Comparison of ENCODE assay signal across 18 cellular contexts in genomic region chr2:120747706-120748105, GRCh38. TPM values are rescaled to one million over a fixed set of nuclear protein-coding genes. Genes with fewer than 3 reads are reported as not detected.
DNase-seq lines count a peak whose midpoint lies in the region; ATAC-seq, FAIRE-seq and TF ChIP-seq lines count a peak whose summit lies in the region.
"Had no signal": no experiment of that assay in that cellular context is flagged by ENCODE, and none has a peak within 500 bp of the region (broad histone marks: within the 10 kb centered on the region; RNA-seq: fewer than 3 reads in every experiment).

No MANE protein-coding gene starts in this region.

- peaks cover 100% of the 10 kb centered on the region for H3K79me2 ChIP-seq in astrocyte (ENCODE audit: insufficient read depth, low read length)
- H3K79me2 ChIP-seq in neural cell (replicated peaks; ENCODE audit: insufficient read depth, low read length) = peaks cover 77% of the 10 kb centered on the region

- H3K36me3 ChIP-seq in astrocyte (ENCODE audit: insufficient read depth, low read length) = no peaks in the 10 kb centered on the region
- no peaks in the 10 kb centered on the region for H3K36me3 ChIP-seq in neural cell (ENCODE audit: insufficient read depth, low read length)
- H3K36me3 ChIP-seq: HAP-1 had no signal

- no peak overlapping the region for H3K9ac ChIP-seq in astrocyte (ENCODE audit: low read length)
- H3K9ac ChIP-seq in neural cell (ENCODE audit: low read length) = no peak overlapping the region

- H3K4me1 ChIP-seq in astrocyte (ENCODE audit: insufficient read depth, low read length) = peaks cover 18% of the 10 kb centered on the region
- H3K4me1 ChIP-seq: HAP-1 had no signal

- no peaks in the 10 kb centered on the region for H3K27me3 Mint-ChIP-seq in astrocyte (ENCODE audit: low read depth, unreplicated experiment)

- TF ChIP-seq EP300 in neural cell (conservative IDR thresholded peaks at IDR 0.05; ENCODE audit: poor library complexity, severe bottlenecking) = peak; percentile 53

- H3K9me2 ChIP-seq in neural cell (ENCODE audit: insufficient read depth, low read length) = no peaks in the 10 kb centered on the region

- no peak overlapping the region for H3K4me3 Mint-ChIP-seq in astrocyte (ENCODE audit: unreplicated experiment)

- H3K27me3 ChIP-seq in astrocyte (ENCODE audit: insufficient read depth, low read length) = no peaks in the 10 kb centered on the region
- no peaks in the 10 kb centered on the region for H3K27me3 ChIP-seq in neural cell (ENCODE audit: insufficient read depth, low read depth, low read length)
- H3K27me3 ChIP-seq: SJSA1 had no signal

- H3F3A ChIP-seq in neural cell (ENCODE audit: insufficient read depth, low read length, poor library complexity, severe bottlenecking) = no peaks in the 10 kb centered on the region

- H4K20me1 ChIP-seq in astrocyte (ENCODE audit: insufficient read depth, low read length) (peaks cover 73% of the 10 kb centered on the region), neural cell (ENCODE audit: insufficient read depth) (no peaks in the 10 kb centered on the region)

- H3K27ac ChIP-seq in astrocyte (ENCODE audit: low read depth, low read length) (no peak overlapping the region), neural cell (ENCODE audit: low read length) (no peak overlapping the region)

- DNase-seq in DMS 273 treated with DMSO at 0.1 percent for 48 hours (lab: John Stamatoyannopoulos, UW) (peak; percentile 9), NCI-H2171 (lab: John Stamatoyannopoulos, UW) (peak; percentile 53), astrocyte (ENCODE audit: low read depth) (no peak), NCI-H2029 (lab: John Stamatoyannopoulos, UW) (no peak), 8988T (no peak), KG1 (lab: John Stamatoyannopoulos, UW) (no peak)
- DNase-seq: C1 segment of cervical spinal cord, DND-41, MM.1S, NCI-H1092 treated with DMSO at 0.1 percent for 48 hours, NCI-H345, NCI-H526 treated with DMSO at 0.1 percent for 48 hours had no signal

- H2AFZ ChIP-seq in astrocyte (ENCODE audit: low read depth, low read length) (no peak overlapping the region), neural cell (ENCODE audit: low read depth, low read length) (no peak overlapping the region)

- FAIRE-seq in astrocyte (lab: Jason Lieb, UNC) = no peak

- TF ChIP-seq CTCF in astrocyte (IDR thresholded peaks at IDR 0.05; ENCODE audit: insufficient read depth, low read depth, low read length) (no peak), neural cell (IDR thresholded peaks at IDR 0.05; ENCODE audit: poor library complexity, severe bottlenecking) (no peak)

- H3K36me3 Mint-ChIP-seq in astrocyte (ENCODE audit: low read depth, unreplicated experiment) = peaks cover 6% of the 10 kb centered on the region

- no peak overlapping the region for H3K4me2 ChIP-seq in astrocyte (ENCODE audit: low read length)
- H3K4me2 ChIP-seq in neural cell (ENCODE audit: low read length) = no peak overlapping the region

- TF ChIP-seq RAD21 in neural cell (conservative IDR thresholded peaks at IDR 0.05) = no peak

- H3K4me1 Mint-ChIP-seq in astrocyte (ENCODE audit: low read depth, unreplicated experiment) = peaks cover 60% of the 10 kb centered on the region

- H3K9me3 ChIP-seq in astrocyte (ENCODE audit: insufficient read depth, low read depth, low read length) = no peaks in the 10 kb centered on the region
- no peaks in the 10 kb centered on the region for H3K9me3 ChIP-seq in neural cell (ENCODE audit: low read length)
- H3K9me3 ChIP-seq: HAP-1, SJSA1 had no signal

- ATAC-seq in GM18511 (IDR thresholded peaks at IDR 0.05; ENCODE audit: unreplicated experiment) = no peak
- ATAC-seq: Panc1 had no signal

- H3K27ac Mint-ChIP-seq in astrocyte (ENCODE audit: unreplicated experiment) = peak overlapping the region; percentile 53

- H3K4me3 ChIP-seq in astrocyte (ENCODE audit: insufficient read depth, low read depth, low read length) = no peak overlapping the region
- no peak overlapping the region for H3K4me3 ChIP-seq in neural cell (ENCODE audit: low read length)
- H3K4me3 ChIP-seq: HAP-1, SJSA1 had no signal

- peaks cover 1% of the 10 kb centered on the region for H3K9me3 Mint-ChIP-seq in astrocyte (ENCODE audit: unreplicated experiment)

TF ChIP-seq in neural cell, 6 proteins besides CTCF, POLR2A, EP300 and RAD21:
- TF ChIP-seq POLR2AphosphoS5 (IDR thresholded peaks at IDR 0.05) (peak; percentile 16), SMC3 (conservative IDR thresholded peaks at IDR 0.05; ENCODE audit: poor library complexity) (no peak)

RNA-seq across cellular contexts. Expression of gene GLI2, which starts 12.0 kb away (rescaled TPM):
- 42.9 and 44.5 TPM in 2 replicates for total RNA-seq in astrocyte
- polyA plus RNA-seq in neural cell = 0.14 and 0.48 TPM in 2 replicates
- polyA minus RNA-seq in neural cell = under 0.01 and 0.46 TPM in 2 replicates
- total RNA-seq: G401 had no signal

Comparison
In these comparisons a context has a peak if more than half of its experiments do, and no peak if none do; other contexts are left out.
1. DNase-seq: peak in DMS 273 treated with DMSO at 0.1 percent for 48 hours (single experiment) and NCI-H2171 (single experiment); none in astrocyte (single experiment), NCI-H2029 (single experiment), 8988T (single experiment) and KG1 (single experiment).